Comparison of ENCODE assay signal across 8 cellular contexts in genomic region chr22:29838599-29838956, GRCh38. TPM values are rescaled to one million over a fixed set of nuclear protein-coding genes. Genes with fewer than 3 reads are reported as not detected.
DNase-seq lines count a peak whose midpoint lies in the region; ATAC-seq, FAIRE-seq and TF ChIP-seq lines count a peak whose summit lies in the region.

No MANE protein-coding gene starts in this region.

- peak overlapping the region; percentile 87 to 90 for H3K4me3 Mint-ChIP-seq in effector memory CD8-positive, alpha-beta T cell

- H4K91ac ChIP-seq in neuronal stem cell (ENCODE audit: low read depth, low read length, poor library complexity), result no peak overlapping the region

- no peak overlapping the region for H2BK5ac ChIP-seq in neuronal stem cell (ENCODE audit: low read length)

- H3K27ac ChIP-seq in KMS-11 (peak overlapping the region; percentile 32; the same call in 1 of the 2 replicates), neuronal stem cell (replicated peaks; ENCODE audit: low read length) (no peak overlapping the region)

- H3K79me2 ChIP-seq in KMS-11 (ENCODE audit: insufficient read depth, low read depth), result peaks cover 19% of the 10 kb centered on the region; the same call in 1 of the 2 replicates

- no peak overlapping the region for H3K18ac ChIP-seq in neuronal stem cell (ENCODE audit: low read length)

- H3K27me3 Mint-ChIP-seq in effector memory CD8-positive, alpha-beta T cell, result no peaks in the 10 kb centered on the region

- no peak overlapping the region for H3K23ac ChIP-seq in neuronal stem cell (ENCODE audit: low read depth, low read length, poor library complexity)

- H2AFZ ChIP-seq in KMS-11 (ENCODE audit: low read depth) (peak overlapping the region; percentile 94), neuronal stem cell (ENCODE audit: low read length) (peak overlapping the region; percentile 96)

- DNase-seq in GM06990 (ENCODE audit: extremely low read depth, insufficient read length) (no peak), neuronal stem cell (ENCODE audit: low spot score) (no peak), GM12891 (ENCODE audit: insufficient read length, low spot score) (no peak), RPMI8226 (no peak)
- no peak for DNase-seq in effector memory CD8-positive, alpha-beta T cell

- no peak overlapping the region for H2AK5ac ChIP-seq in neuronal stem cell (ENCODE audit: low read depth, low read length)

- peak overlapping the region; percentile 34; the same call in 1 of the 2 replicates for H3K9ac ChIP-seq in KMS-11
- H3K9ac ChIP-seq in neuronal stem cell (ENCODE audit: low read depth, low read length, poor library complexity), result no peak overlapping the region

- peak; percentile 32 for ATAC-seq in effector memory CD8-positive, alpha-beta T cell (replicated peaks)
- ATAC-seq in GM18861 (IDR thresholded peaks at IDR 0.05; ENCODE audit: unreplicated experiment), result no peak
- ATAC-seq in GM19467 (IDR thresholded peaks at IDR 0.05; ENCODE audit: unreplicated experiment), result no peak

- no peaks in the 10 kb centered on the region for H4K20me1 ChIP-seq in KMS-11 (ENCODE audit: insufficient read depth)

- H3K27ac Mint-ChIP-seq in effector memory CD8-positive, alpha-beta T cell, result peak overlapping the region; percentile 95 to 99

- peaks cover 2% of the 10 kb centered on the region for H3K79me1 ChIP-seq in neuronal stem cell (ENCODE audit: low read depth, low read length)

- H2BK120ac ChIP-seq in neuronal stem cell (ENCODE audit: low read depth, low read length), result no peak overlapping the region

- H3K4me2 ChIP-seq in KMS-11, result peak overlapping the region; percentile 78
- H3K4me2 ChIP-seq in neuronal stem cell (ENCODE audit: insufficient read depth, low read length, poor library complexity, severe bottlenecking), result peak overlapping the region; percentile 36

- no peak for TF ChIP-seq POLR2A in GM12891 (IDR thresholded peaks at IDR 0.05; ENCODE audit: low read depth, low read length)

- H3K9me3 Mint-ChIP-seq in effector memory CD8-positive, alpha-beta T cell, result no peaks in the 10 kb centered on the region

- no peak overlapping the region for H2BK12ac ChIP-seq in neuronal stem cell (ENCODE audit: low read length)

- H3K9me3 ChIP-seq in neuronal stem cell (replicated peaks in 1 of 2; ENCODE audit: control insufficient read depth in 2 of 2, insufficient read depth in 1 of 2, low read depth in 1 of 2, low read length in 2 of 2), result no peaks in the 10 kb centered on the region

- WGBS in neuronal stem cell (ENCODE audit: extremely low coverage in 2 of 2, insufficient read length in 2 of 2, insufficient replicate concordance in 1 of 2), 2 donors, result no CpG with 5 or more reads among the region's 5 CpGs

- H3K4me1 Mint-ChIP-seq in effector memory CD8-positive, alpha-beta T cell (ENCODE audit: low read depth in 2 of 2), result peaks cover 18 to 38% of the 10 kb centered on the region in 2 donors

- H3K14ac ChIP-seq in neuronal stem cell (ENCODE audit: low read length), result no peak overlapping the region

- H3K36me3 Mint-ChIP-seq in effector memory CD8-positive, alpha-beta T cell (ENCODE audit: insufficient read depth), result peaks cover 23% of the 10 kb centered on the region

- peak overlapping the region; percentile 97 for H3K4me3 ChIP-seq in GM06990 (replicated peaks; ENCODE audit: low read depth, low read length)
- peak overlapping the region; percentile 22 for H3K4me3 ChIP-seq in KMS-11 (IDR thresholded peaks at IDR 0.05; ENCODE audit: insufficient read depth, low read depth, low read length)
- H3K4me3 ChIP-seq in neuronal stem cell (ENCODE audit: low read length in 2 of 2), result peak overlapping the region in 1 of 2 donors; percentile 92

- no peak overlapping the region for H3K4ac ChIP-seq in neuronal stem cell (ENCODE audit: low read length)

- FAIRE-seq in GM12891 (lab: Jason Lieb, UNC), result no peak

- no peak overlapping the region for H2BK15ac ChIP-seq in neuronal stem cell (ENCODE audit: low read length)

- H3K27me3 ChIP-seq in GM06990 (replicated peaks; ENCODE audit: control insufficient read depth, insufficient read depth, low read length), result no peaks in the 10 kb centered on the region
- no peaks in the 10 kb centered on the region for H3K27me3 ChIP-seq in KMS-11 (ENCODE audit: insufficient read depth, low read depth)
- no peaks in the 10 kb centered on the region for H3K27me3 ChIP-seq in neuronal stem cell (ENCODE audit: control insufficient read depth in 3 of 3, insufficient read depth in 3 of 3, low read depth in 1 of 3, low read length in 3 of 3)

- H4K8ac ChIP-seq in neuronal stem cell (ENCODE audit: low read depth, low read length), result no peak overlapping the region

- TF ChIP-seq CTCF in GM06990 (IDR thresholded peaks at IDR 0.05; ENCODE audit: insufficient read depth, low read length, poor library complexity, severe bottlenecking) (no peak), KMS-11 (conservative IDR thresholded peaks at IDR 0.05; ENCODE audit: low read depth, low read length) (no peak)

- H3K36me3 ChIP-seq in GM06990 (ENCODE audit: control insufficient read depth, insufficient read depth, low read length) (peaks cover 3% of the 10 kb centered on the region), KMS-11 (ENCODE audit: insufficient read depth) (no peaks in the 10 kb centered on the region), neuronal stem cell (replicated peaks in 1 of 2; ENCODE audit: control insufficient read depth in 2 of 2, insufficient read depth in 2 of 2, low read length in 2 of 2) (peaks cover 0 to 15% of the 10 kb centered on the region in 2 donors)

- H3K4me1 ChIP-seq in KMS-11 (ENCODE audit: low read depth, poor library complexity, severe bottlenecking) (peaks cover 7% of the 10 kb centered on the region), neuronal stem cell (ENCODE audit: control insufficient read depth in 2 of 2, insufficient read depth in 1 of 2, low read depth in 1 of 2, low read length in 2 of 2) (peaks cover 0 to 4% of the 10 kb centered on the region in 2 donors)

TF ChIP-seq in GM12891, 5 proteins besides CTCF, POLR2A, EP300 and RAD21:
- no peak for TF ChIP-seq SPI1 (IDR thresholded peaks at IDR 0.05; ENCODE audit: low read depth, low read length)

RNA-seq across cellular contexts. Expression of gene ASCC2, which starts 0.5 kb away (rescaled TPM):
- polyA plus RNA-seq in neuronal stem cell (2013, experiment 1 of 2), result 23.2 TPM
- 24.0 TPM for polyA plus RNA-seq in neuronal stem cell (2013, experiment 2 of 2)
- 40.4 TPM for polyA plus RNA-seq in GM12891 (2012; ENCODE audit: low read depth, missing spikeins)

RNA-seq across cellular contexts. Expression of gene MTMR3, which starts 44.4 kb away (rescaled TPM):
- polyA plus RNA-seq in neuronal stem cell (2013, experiment 1 of 2), result 18.2 TPM
- polyA plus RNA-seq in neuronal stem cell (2013, experiment 2 of 2), result 16.8 TPM
- 7.7 TPM for polyA plus RNA-seq in GM12891 (2012; ENCODE audit: low read depth, missing spikeins)
